In genomic region chr10:78899996-78900714, GRCh38 we compare ENCODE assay signal across 13 cellular contexts.
DNase-seq lines count a peak whose midpoint lies in the region; ATAC-seq and TF ChIP-seq lines count a peak whose summit lies in the region.
"Had no signal": no experiment of that assay in that cellular context is flagged by ENCODE, and none has a peak within 500 bp of the region (broad histone marks: within the 10 kb centered on the region; RNA-seq: fewer than 3 reads in every experiment).

No MANE protein-coding gene starts in this region.

- in situ Hi-C loops in mammary epithelial cell (cut with MboI; ENCODE audit: low sequenced_read_pairs in 2 of 2) = no loop called here

- BruUV-seq in mammary epithelial cell (replicated peaks; lab: Mats Ljungman, UMichigan) = no TSS peak

- dilution Hi-C loops in mammary epithelial cell (cut with HindIII; ENCODE audit: low sequenced_read_pairs) = no loop called here

- intact Hi-C loops in breast epithelium (cut with DNase I; ENCODE audit: low total_unique reads) = no loop called here
- intact Hi-C loops in mammary epithelial cell (cut with micrococcal nuclease) = no loop called here
- intact Hi-C loops in heart left ventricle (cut with DNase I) = no loop called here
- intact Hi-C loops in vagina (cut with DNase I) = no loop called here

- TF ChIP-seq POLR2A in breast epithelium (IDR thresholded peaks at IDR 0.05) (no peak), heart left ventricle (IDR thresholded peaks at IDR 0.05) (no peak), vagina (IDR thresholded peaks at IDR 0.05) (no peak)

- H3K9ac ChIP-seq in mammary epithelial cell (ENCODE audit: insufficient read depth, low read length) = no peak overlapping the region

- no peaks in the 10 kb centered on the region for H3K36me3 ChIP-seq in breast epithelium
- no peaks in the 10 kb centered on the region for H3K36me3 ChIP-seq in mammary epithelial cell (ENCODE audit: insufficient read depth, low read length)
- H3K36me3 ChIP-seq in heart left ventricle = no peaks in the 10 kb centered on the region
- H3K36me3 ChIP-seq in vagina = no peaks in the 10 kb centered on the region
- H3K36me3 ChIP-seq: thyroid gland had no signal

- ATAC-seq in heart left ventricle = peak; percentile 43 to 87 (median 85)
- peak; percentile 54 for ATAC-seq in omental fat pad (ENCODE audit: low FRiP score)
- no peak for ATAC-seq in stimulated activated naive B cell treated with anti-CD40 and anti-IgM and Interleukin-4, amounts not matched to agents 10 μg/mL and 1 μg/mL and 100 μg/mL, for 72 hours (replicated peaks)
- ATAC-seq in HG03175 (IDR thresholded peaks at IDR 0.05; ENCODE audit: unreplicated experiment) = no peak

- peaks cover 4 to 5% of the 10 kb centered on the region in 2 donors for H3K27me3 Mint-ChIP-seq in stimulated activated naive B cell treated with anti-CD40 and anti-IgM and Interleukin-4, amounts not matched to agents 10 μg/mL and 1 μg/mL and 100 μg/mL, for 72 hours

- no peaks in the 10 kb centered on the region for H4K20me1 ChIP-seq in mammary epithelial cell (ENCODE audit: insufficient read depth, low read length)

- H3K4me2 ChIP-seq in mammary epithelial cell (ENCODE audit: insufficient read depth, low read depth, low read length) = no peak overlapping the region

- no peaks in the 10 kb centered on the region for H3K36me3 Mint-ChIP-seq in stimulated activated naive B cell treated with anti-CD40 and anti-IgM and Interleukin-4, amounts not matched to agents 10 μg/mL and 1 μg/mL and 100 μg/mL, for 72 hours
- H3K36me3 Mint-ChIP-seq: activated naive CD8-positive, alpha-beta T cell treated with anti-CD3 and anti-CD28 coated beads, Interleukin-2, amount 10 ng/mL, durations not matched to agents 7 days and 5 days; immature natural killer cell had no signal

- H3K27ac Mint-ChIP-seq in stimulated activated naive B cell treated with anti-CD40 and anti-IgM and Interleukin-4, amounts not matched to agents 10 μg/mL and 1 μg/mL and 100 μg/mL, for 72 hours = no peak overlapping the region
- H3K27ac Mint-ChIP-seq: activated B cell treated with CpG ODN at 0.5 μM for 24 hours; activated naive CD8-positive, alpha-beta T cell treated with anti-CD3 and anti-CD28 coated beads, Interleukin-2, amount 10 ng/mL, durations not matched to agents 7 days and 5 days; immature natural killer cell had no signal

- peaks cover 0 to 3% of the 10 kb centered on the region in 2 donors for H3K9me3 Mint-ChIP-seq in stimulated activated naive B cell treated with anti-CD40 and anti-IgM and Interleukin-4, amounts not matched to agents 10 μg/mL and 1 μg/mL and 100 μg/mL, for 72 hours
- H3K9me3 Mint-ChIP-seq: activated B cell treated with CpG ODN at 0.5 μM for 24 hours, immature natural killer cell had no signal

- 79% methylated on average over 11 of the region's 11 CpGs for WGBS in mammary epithelial cell (ENCODE audit: low coverage, missing lambda C conversion rate)
- WGBS in heart left ventricle, 4 donors = 65 to 81% (median 80%) methylated on average over 6 to 11 of the region's 11 CpGs

- no peak for TF ChIP-seq CTCF in breast epithelium (IDR thresholded peaks at IDR 0.05)
- TF ChIP-seq CTCF in mammary epithelial cell (conservative IDR thresholded peaks at IDR 0.05 in 1 of 2, IDR thresholded peaks at IDR 0.05 in 1 of 2; ENCODE audit: extremely low read depth in 1 of 2, insufficient read depth in 1 of 2, low read depth in 1 of 2, low read length in 2 of 2) = no peak
- no peak for TF ChIP-seq CTCF in heart left ventricle (IDR thresholded peaks at IDR 0.05)
- TF ChIP-seq CTCF in omental fat pad (IDR thresholded peaks at IDR 0.05) = no peak
- TF ChIP-seq CTCF in vagina (IDR thresholded peaks at IDR 0.05) = no peak

- H3K4me1 ChIP-seq in breast epithelium (peaks cover 0 to 4% of the 10 kb centered on the region in 2 donors), mammary epithelial cell (ENCODE audit: insufficient read depth, low read length) (no peaks in the 10 kb centered on the region), heart left ventricle (peaks cover 0 to 10% (median 0%) of the 10 kb centered on the region in 12 donors), vagina (no peaks in the 10 kb centered on the region)

- H3K79me2 ChIP-seq in mammary epithelial cell (ENCODE audit: insufficient read depth, low read length) = no peaks in the 10 kb centered on the region

- no peaks in the 10 kb centered on the region for H3K27me3 ChIP-seq in breast epithelium
- no peaks in the 10 kb centered on the region for H3K27me3 ChIP-seq in mammary epithelial cell (ENCODE audit: insufficient read depth, low read length)
- no peaks in the 10 kb centered on the region for H3K27me3 ChIP-seq in heart left ventricle
- H3K27me3 ChIP-seq in vagina = no peaks in the 10 kb centered on the region
- H3K27me3 ChIP-seq: thyroid gland had no signal

- H3K4me3 Mint-ChIP-seq in stimulated activated naive B cell treated with anti-CD40 and anti-IgM and Interleukin-4, amounts not matched to agents 10 μg/mL and 1 μg/mL and 100 μg/mL, for 72 hours = no peak overlapping the region
- H3K4me3 Mint-ChIP-seq: activated B cell treated with CpG ODN at 0.5 μM for 24 hours; activated naive CD8-positive, alpha-beta T cell treated with anti-CD3 and anti-CD28 coated beads, Interleukin-2, amount 10 ng/mL, durations not matched to agents 7 days and 5 days; immature natural killer cell had no signal

- H2AFZ ChIP-seq in mammary epithelial cell (ENCODE audit: low read depth, low read length) = no peak overlapping the region

- DNase-seq in breast epithelium (ENCODE audit: low spot score in 2 of 2) (no peak), mammary epithelial cell (no peak), heart left ventricle (peak in 4 of 5 donors; percentile 52 to 84 (median 65)), omental fat pad (ENCODE audit: low spot score) (no peak), vagina (ENCODE audit: extremely low spot score in 2 of 2) (peak; percentile 90 to 91), RKO (ENCODE audit: low spot score) (no peak)
- DNase-seq in stimulated activated naive B cell treated with anti-CD40 and anti-IgM and Interleukin-4, amounts not matched to agents 10 μg/mL and 1 μg/mL and 100 μg/mL, for 72 hours = no peak
- DNase-seq: activated B cell treated with CpG ODN at 0.5 μM for 24 hours; activated naive CD8-positive, alpha-beta T cell treated with anti-CD3 and anti-CD28 coated beads, Interleukin-2, amount 10 ng/mL, durations not matched to agents 7 days and 5 days; Calu3; immature natural killer cell; thyroid gland had no signal

- H3K4me1 Mint-ChIP-seq in stimulated activated naive B cell treated with anti-CD40 and anti-IgM and Interleukin-4, amounts not matched to agents 10 μg/mL and 1 μg/mL and 100 μg/mL, for 72 hours = no peaks in the 10 kb centered on the region
- H3K4me1 Mint-ChIP-seq: activated B cell treated with CpG ODN at 0.5 μM for 24 hours; activated naive CD8-positive, alpha-beta T cell treated with anti-CD3 and anti-CD28 coated beads, Interleukin-2, amount 10 ng/mL, durations not matched to agents 7 days and 5 days; immature natural killer cell had no signal

- H3K9me3 ChIP-seq in breast epithelium = no peaks in the 10 kb centered on the region
- H3K9me3 ChIP-seq in mammary epithelial cell (replicated peaks; ENCODE audit: insufficient read depth, low read length) = no peaks in the 10 kb centered on the region
- H3K9me3 ChIP-seq in heart left ventricle = no peaks in the 10 kb centered on the region
- H3K9me3 ChIP-seq in vagina = no peaks in the 10 kb centered on the region
- H3K9me3 ChIP-seq: thyroid gland had no signal

- H3K27ac ChIP-seq in breast epithelium = peak overlapping the region; percentile 19 to 74
- H3K27ac ChIP-seq in mammary epithelial cell (ENCODE audit: insufficient read depth, low read depth, low read length) = no peak overlapping the region
- H3K27ac ChIP-seq in heart left ventricle = peak overlapping the region in 8 of 12 donors; percentile 11 to 47 (median 40)
- peak overlapping the region; percentile 6 for H3K27ac ChIP-seq in vagina
- H3K27ac ChIP-seq: thyroid gland had no signal

- CTCF ChIA-PET in mammary epithelial cell (lab: Charles Lee; ENCODE audit: low non-redundant PET) = no interaction called here

- H3K4me3 ChIP-seq in breast epithelium = no peak overlapping the region
- H3K4me3 ChIP-seq in mammary epithelial cell (replicated peaks in 1 of 3; ENCODE audit: insufficient read depth in 1 of 3, low read depth in 2 of 3, low read length in 3 of 3) = no peak overlapping the region
- no peak overlapping the region for H3K4me3 ChIP-seq in heart left ventricle
- H3K4me3 ChIP-seq in vagina = no peak overlapping the region
- H3K4me3 ChIP-seq: thyroid gland had no signal

Comparison
In these comparisons a context has a peak if more than half of its experiments do, and no peak if none do; other contexts are left out.
1. DNase-seq: peak in heart left ventricle (4 of 5) and vagina (2 of 2); none in breast epithelium (0 of 2), mammary epithelial cell (single experiment), omental fat pad (single experiment), stimulated activated naive B cell treated with anti-CD40 and anti-IgM and Interleukin-4, amounts not matched to agents 10 μg/mL and 1 μg/mL and 100 μg/mL, for 72 hours (single experiment) and RKO (single experiment).
2. ATAC-seq: peak in heart left ventricle (4 of 4) and omental fat pad (single experiment); none in stimulated activated naive B cell treated with anti-CD40 and anti-IgM and Interleukin-4, amounts not matched to agents 10 μg/mL and 1 μg/mL and 100 μg/mL, for 72 hours (0 of 2) and HG03175 (single experiment).